ENCODE assay signal across 20 cellular contexts in genomic region chr2:112693596-112693995, GRCh38. TPM values are rescaled to one million over a fixed set of nuclear protein-coding genes. Genes with fewer than 3 reads are reported as not detected.
DNase-seq lines count a peak whose midpoint lies in the region; ATAC-seq and TF ChIP-seq lines count a peak whose summit lies in the region.
"Had no signal": no experiment of that assay in that cellular context is flagged by ENCODE, and none has a peak within 500 bp of the region (broad histone marks: within the 10 kb centered on the region; RNA-seq: fewer than 3 reads in every experiment).

No MANE protein-coding gene starts in this region.

- H3K9me3 Mint-ChIP-seq in T-helper 1 cell treated with Interleukin-12 subunit alpha and Interleukin-12 subunit beta and Interleukin-4 antibody, amounts not matched to agents 30 μg/mL and 1 μg/mL, for 36 hours = no peaks in the 10 kb centered on the region
- no peaks in the 10 kb centered on the region for H3K9me3 Mint-ChIP-seq in dendritic cell treated with granulocyte-macrophage colony-stimulating factor and Interleukin-4, amounts not matched to agents 40 ng/mL and 50 ng/mL, for 4 days
- H3K9me3 Mint-ChIP-seq: activated naive CD4-positive, alpha-beta T cell treated with anti-CD3 and anti-CD28 coated beads, Interleukin-2, amount 50 U/mL, for 72 hours had no signal

- H3K36me3 Mint-ChIP-seq in T-helper 1 cell treated with Interleukin-12 subunit alpha and Interleukin-12 subunit beta and Interleukin-4 antibody, amounts not matched to agents 30 μg/mL and 1 μg/mL, for 36 hours (ENCODE audit: low read depth) = no peaks in the 10 kb centered on the region
- no peaks in the 10 kb centered on the region for H3K36me3 Mint-ChIP-seq in dendritic cell treated with granulocyte-macrophage colony-stimulating factor and Interleukin-4, amounts not matched to agents 40 ng/mL and 50 ng/mL, for 4 days (ENCODE audit: low read depth)
- H3K36me3 Mint-ChIP-seq: activated naive CD4-positive, alpha-beta T cell treated with anti-CD3 and anti-CD28 coated beads, Interleukin-2, amount 50 U/mL, for 72 hours had no signal

- no peaks in the 10 kb centered on the region for H3K9me3 ChIP-seq in Loucy (ENCODE audit: insufficient read depth, low read depth, low read length)
- no peaks in the 10 kb centered on the region for H3K9me3 ChIP-seq in smooth muscle cell (replicated peaks; ENCODE audit: low read depth)
- no peaks in the 10 kb centered on the region for H3K9me3 ChIP-seq in left ventricle myocardium inferior (replicated peaks)
- no peaks in the 10 kb centered on the region for H3K9me3 ChIP-seq in right cardiac atrium (ENCODE audit: control insufficient read depth, low read length)
- H3K9me3 ChIP-seq: BLaER1, lower lobe of right lung, pancreas, stomach, upper lobe of left lung had no signal

- H3K79me2 ChIP-seq in Loucy (ENCODE audit: insufficient read depth, low read length) (no peaks in the 10 kb centered on the region), smooth muscle cell (ENCODE audit: low read depth) (no peaks in the 10 kb centered on the region)

- no peak for DNase-seq in T-helper 1 cell
- no peak for DNase-seq in smooth muscle cell (lab: John Stamatoyannopoulos, UW; ENCODE audit: unreplicated experiment)
- DNase-seq in NCI-H524 (lab: John Stamatoyannopoulos, UW) = no peak
- DNase-seq in left ventricle myocardium inferior = no peak
- DNase-seq in right cardiac atrium = no peak
- DNase-seq: GF-D8, HCEC 1CT, lower lobe of right lung, MV-4-11, NCI-H2029, NCI-H446, pancreas, stomach had no signal

- ATAC-seq in right cardiac atrium = no peak
- ATAC-seq: lower lobe of right lung, pancreas had no signal

- H3K4me1 ChIP-seq in Loucy (ENCODE audit: insufficient read depth, low read length, poor library complexity, severe bottlenecking) = peaks cover 27% of the 10 kb centered on the region
- H3K4me1 ChIP-seq in smooth muscle cell (ENCODE audit: low read depth) = no peaks in the 10 kb centered on the region
- no peaks in the 10 kb centered on the region for H3K4me1 ChIP-seq in left ventricle myocardium inferior
- no peaks in the 10 kb centered on the region for H3K4me1 ChIP-seq in right cardiac atrium (ENCODE audit: control insufficient read depth, insufficient read depth, low read length)
- H3K4me1 ChIP-seq: pancreas had no signal

- H3K27me3 ChIP-seq in Loucy (ENCODE audit: insufficient read depth, low read length, poor library complexity, severe bottlenecking) = no peaks in the 10 kb centered on the region
- H3K27me3 ChIP-seq in smooth muscle cell (ENCODE audit: low read depth) = no peaks in the 10 kb centered on the region
- peaks cover 4% of the 10 kb centered on the region for H3K27me3 ChIP-seq in left ventricle myocardium inferior (ENCODE audit: low read depth)
- no peaks in the 10 kb centered on the region for H3K27me3 ChIP-seq in right cardiac atrium (ENCODE audit: control insufficient read depth, insufficient read depth)
- H3K27me3 ChIP-seq: BLaER1, pancreas, stomach, upper lobe of left lung had no signal

- H2AFZ ChIP-seq in Loucy (ENCODE audit: low read length) = no peak overlapping the region
- H2AFZ ChIP-seq in smooth muscle cell (ENCODE audit: low read depth) = no peak overlapping the region

- H3K36me3 ChIP-seq in Loucy (ENCODE audit: insufficient read depth, low read length) (no peaks in the 10 kb centered on the region), smooth muscle cell (ENCODE audit: low read depth) (no peaks in the 10 kb centered on the region), left ventricle myocardium inferior (no peaks in the 10 kb centered on the region)
- H3K36me3 ChIP-seq: BLaER1, lower lobe of right lung, pancreas, stomach, upper lobe of left lung had no signal

- intact Hi-C loops in dendritic cell treated with granulocyte-macrophage colony-stimulating factor and Interleukin-4, amounts not matched to agents 40 ng/mL and 50 ng/mL, for 4 days (cut with micrococcal nuclease) = loop anchor here (2.0 to 5.0 kb wide), 3 partner anchors 15 to 46 kb away; partner anchors contain the start of gene SLC20A1
- intact Hi-C loops in left ventricle myocardium inferior (cut with micrococcal nuclease) (no loop called here), right cardiac atrium (cut with DNase I) (loop anchor here in 2 of 4 donors (10.0 kb wide), 1 partner anchor 69 kb away; no protein-coding TSS in a partner anchor)

- peak overlapping the region; percentile 93 for H3K27ac Mint-ChIP-seq in T-helper 1 cell treated with Interleukin-12 subunit alpha and Interleukin-12 subunit beta and Interleukin-4 antibody, amounts not matched to agents 30 μg/mL and 1 μg/mL, for 36 hours
- H3K27ac Mint-ChIP-seq in dendritic cell treated with granulocyte-macrophage colony-stimulating factor and Interleukin-4, amounts not matched to agents 40 ng/mL and 50 ng/mL, for 4 days = peak overlapping the region; percentile 93

- H3K4me1 Mint-ChIP-seq in T-helper 1 cell treated with Interleukin-12 subunit alpha and Interleukin-12 subunit beta and Interleukin-4 antibody, amounts not matched to agents 30 μg/mL and 1 μg/mL, for 36 hours (ENCODE audit: low read depth) = peaks cover 35% of the 10 kb centered on the region
- H3K4me1 Mint-ChIP-seq in dendritic cell treated with granulocyte-macrophage colony-stimulating factor and Interleukin-4, amounts not matched to agents 40 ng/mL and 50 ng/mL, for 4 days (ENCODE audit: low read depth) = peaks cover 60% of the 10 kb centered on the region

- H3K4me2 ChIP-seq in Loucy (ENCODE audit: low read depth, low read length, poor library complexity, severe bottlenecking) (no peak overlapping the region), smooth muscle cell (no peak overlapping the region)

- WGBS in smooth muscle cell (ENCODE audit: low lambda C conversion rate) = 96% methylated on average over 9 of the region's 9 CpGs
- WGBS in right cardiac atrium = 85% methylated on average over 9 of the region's 9 CpGs

- H3K27ac ChIP-seq in smooth muscle cell (ENCODE audit: low read depth) (peak overlapping the region; percentile 91), left ventricle myocardium inferior (replicated peaks) (no peak overlapping the region), right cardiac atrium (ENCODE audit: low read length) (no peak overlapping the region)
- H3K27ac ChIP-seq: BLaER1, lower lobe of right lung, pancreas, stomach had no signal

- no peak overlapping the region for H3K4me3 Mint-ChIP-seq in T-helper 1 cell treated with Interleukin-12 subunit alpha and Interleukin-12 subunit beta and Interleukin-4 antibody, amounts not matched to agents 30 μg/mL and 1 μg/mL, for 36 hours
- no peak overlapping the region for H3K4me3 Mint-ChIP-seq in dendritic cell treated with granulocyte-macrophage colony-stimulating factor and Interleukin-4, amounts not matched to agents 40 ng/mL and 50 ng/mL, for 4 days

- H3K4me3 ChIP-seq in Loucy (ENCODE audit: low read length, poor library complexity, severe bottlenecking) (no peak overlapping the region), smooth muscle cell (no peak overlapping the region), left ventricle myocardium inferior (no peak overlapping the region), right cardiac atrium (ENCODE audit: low read length) (no peak overlapping the region)
- H3K4me3 ChIP-seq: BLaER1, lower lobe of right lung, pancreas, stomach, upper lobe of left lung had no signal

- peak overlapping the region; percentile 79 for H3K9ac ChIP-seq in Loucy (ENCODE audit: low read depth, low read length, poor library complexity, severe bottlenecking)
- peak overlapping the region; percentile 86 for H3K9ac ChIP-seq in smooth muscle cell (ENCODE audit: low read depth)
- H3K9ac ChIP-seq: BLaER1 had no signal

- no peaks in the 10 kb centered on the region for H3K27me3 Mint-ChIP-seq in T-helper 1 cell treated with Interleukin-12 subunit alpha and Interleukin-12 subunit beta and Interleukin-4 antibody, amounts not matched to agents 30 μg/mL and 1 μg/mL, for 36 hours (ENCODE audit: low read depth)
- H3K27me3 Mint-ChIP-seq in dendritic cell treated with granulocyte-macrophage colony-stimulating factor and Interleukin-4, amounts not matched to agents 40 ng/mL and 50 ng/mL, for 4 days = no peaks in the 10 kb centered on the region

- TF ChIP-seq CTCF in Loucy (conservative IDR thresholded peaks at IDR 0.05; ENCODE audit: low read length) (no peak), smooth muscle cell (IDR thresholded peaks at IDR 0.05; ENCODE audit: borderline replicate concordance, insufficient read depth, poor library complexity, severe bottlenecking) (no peak), left ventricle myocardium inferior (IDR thresholded peaks at IDR 0.05; ENCODE audit: borderline replicate concordance) (no peak)

- H4K20me1 ChIP-seq in Loucy (ENCODE audit: insufficient read depth, low read length, poor library complexity, severe bottlenecking) (no peaks in the 10 kb centered on the region), smooth muscle cell (ENCODE audit: low read depth) (no peaks in the 10 kb centered on the region)
- H4K20me1 ChIP-seq: BLaER1 had no signal

- no peaks in the 10 kb centered on the region for H3K9me2 ChIP-seq in Loucy (replicated peaks; ENCODE audit: low read depth, low read length)

- H3F3A ChIP-seq in Loucy (ENCODE audit: low read depth) (no peaks in the 10 kb centered on the region), smooth muscle cell (ENCODE audit: low read depth) (peaks cover 5% of the 10 kb centered on the region)

RNA-seq across cellular contexts. Expression of gene NT5DC4, which starts 27.2 kb away (rescaled TPM):
- not detected in 2 replicates for total RNA-seq in smooth muscle cell
- polyA plus RNA-seq in smooth muscle cell = not detected in 2 replicates
- total RNA-seq in left ventricle myocardium inferior = not detected
- total RNA-seq in right cardiac atrium = not detected
- not detected for polyA plus RNA-seq in right cardiac atrium
- total RNA-seq: activated naive CD4-positive, alpha-beta T cell treated with anti-CD3 and anti-CD28 coated beads, Interleukin-2, amount 50 U/mL, for 72 hours; chondrocyte; stomach had no signal
- polyA plus RNA-seq: pancreas, stomach had no signal

RNA-seq across cellular contexts. Expression of gene SLC20A1, which starts 47.9 kb away (rescaled TPM):
- total RNA-seq in smooth muscle cell (96.0 and 106 TPM in 2 replicates), left ventricle myocardium inferior (10.5 TPM), right cardiac atrium (10 to 100 TPM; 14.2 to 24.2 (median 15.6) TPM)
- polyA plus RNA-seq in smooth muscle cell (77.2 and 93.4 TPM in 2 replicates), right cardiac atrium (8.6 TPM)
